In genomic region chr6:37210313-37210898, GRCh38 we compare ENCODE assay signal across 1 cellular context.
TF ChIP-seq lines count a peak whose summit lies in the region.

No MANE protein-coding gene starts in this region.

TF ChIP-seq in HEK293, 187 proteins besides CTCF, POLR2A, EP300 and RAD21 (continued from another document and continues in another):
- no peak for TF ChIP-seq ZBTB44 (tag by site-specific recombination; IDR thresholded peaks at IDR 0.05)
- TF ChIP-seq OSR2 (tag by site-specific recombination; IDR thresholded peaks at IDR 0.05) = 0 out of 2 replicates have a peak, but pooled peaks have one; percentile 14
- TF ChIP-seq ZFP69B (tag by site-specific recombination; IDR thresholded peaks at IDR 0.05) = no peak
- no peak for TF ChIP-seq ZNF555 (tag by site-specific recombination; conservative IDR thresholded peaks at IDR 0.05)
- no peak for TF ChIP-seq AEBP2 (tag by site-specific recombination; IDR thresholded peaks at IDR 0.05; ENCODE audit: borderline replicate concordance)
- no peak for TF ChIP-seq PRDM4 (tag by site-specific recombination; IDR thresholded peaks at IDR 0.05)
- no peak for TF ChIP-seq BCL11A (tag by site-specific recombination; IDR thresholded peaks at IDR 0.05; ENCODE audit: low read depth)
- TF ChIP-seq ZNF146 (tag by site-specific recombination; IDR thresholded peaks at IDR 0.05) = no peak
- TF ChIP-seq SALL2 (tag by site-specific recombination; IDR thresholded peaks at IDR 0.05; ENCODE audit: borderline replicate concordance) = no peak
- TF ChIP-seq ZNF600 (tag by site-specific recombination; IDR thresholded peaks at IDR 0.05) = peak; percentile 95
- no peak for TF ChIP-seq ZNF530 (tag by site-specific recombination; IDR thresholded peaks at IDR 0.05; ENCODE audit: low read depth)
- TF ChIP-seq ZBTB21 (tag by site-specific recombination; IDR thresholded peaks at IDR 0.05) = no peak
- no peak for TF ChIP-seq KLF1 (tag by site-specific recombination; IDR thresholded peaks at IDR 0.05)
- no peak for TF ChIP-seq ZNF514 (tag by site-specific recombination; IDR thresholded peaks at IDR 0.05)
- no peak for TF ChIP-seq ZNF311 (tag by site-specific recombination; IDR thresholded peaks at IDR 0.05; ENCODE audit: borderline replicate concordance)
- TF ChIP-seq ZNF433 (tag by site-specific recombination; IDR thresholded peaks at IDR 0.05; ENCODE audit: low read depth) = no peak
- TF ChIP-seq KLF9 (tag by site-specific recombination; IDR thresholded peaks at IDR 0.05; ENCODE audit: low read depth) = no peak
- TF ChIP-seq GLIS2 (tag by site-specific recombination; IDR thresholded peaks at IDR 0.05) = no peak
- TF ChIP-seq ZNF223 (tag by site-specific recombination; IDR thresholded peaks at IDR 0.05) = no peak
- no peak for TF ChIP-seq ZNF707 (tag by site-specific recombination; IDR thresholded peaks at IDR 0.05)
- no peak for TF ChIP-seq ZBTB8A (tag by site-specific recombination; IDR thresholded peaks at IDR 0.05)
- no peak for TF ChIP-seq REPIN1 (tag by site-specific recombination; IDR thresholded peaks at IDR 0.05; ENCODE audit: low read depth)
- TF ChIP-seq ZSCAN23 (tag by site-specific recombination; IDR thresholded peaks at IDR 0.05) = no peak
- TF ChIP-seq KLF10 (tag by site-specific recombination; IDR thresholded peaks at IDR 0.05) = no peak
- TF ChIP-seq ZNF354C (tag by site-specific recombination; IDR thresholded peaks at IDR 0.05; ENCODE audit: borderline replicate concordance, low read depth) = no peak
- no peak for TF ChIP-seq ZNF777 (tag by site-specific recombination; IDR thresholded peaks at IDR 0.05; ENCODE audit: borderline replicate concordance)
- no peak for TF ChIP-seq ZNF174 (tag by site-specific recombination; IDR thresholded peaks at IDR 0.05)
- no peak for TF ChIP-seq ZSCAN18 (tag by site-specific recombination; IDR thresholded peaks at IDR 0.05)
- 0 out of 2 replicates have a peak, but pooled peaks have one; percentile 16 for TF ChIP-seq ZNF394 (tag by site-specific recombination; IDR thresholded peaks at IDR 0.05; ENCODE audit: borderline replicate concordance)
- TF ChIP-seq ZNF138 (tag by site-specific recombination; IDR thresholded peaks at IDR 0.05; ENCODE audit: borderline replicate concordance) = no peak
- no peak for TF ChIP-seq ZNF221 (tag by site-specific recombination; IDR thresholded peaks at IDR 0.05; ENCODE audit: borderline replicate concordance)
- TF ChIP-seq ZNF274 (IDR thresholded peaks at IDR 0.05; ENCODE audit: low read length) = no peak
- no peak for TF ChIP-seq ZNF274 (tag by site-specific recombination; IDR thresholded peaks at IDR 0.05; ENCODE audit: borderline replicate concordance)
- no peak for TF ChIP-seq ZNF404 (tag by site-specific recombination; IDR thresholded peaks at IDR 0.05)
- no peak for TF ChIP-seq GLI4 (tag by site-specific recombination; IDR thresholded peaks at IDR 0.05)
- no peak for TF ChIP-seq ZNF624 (tag by site-specific recombination; IDR thresholded peaks at IDR 0.05)
- no peak for TF ChIP-seq ZSCAN5A (tag by site-specific recombination; IDR thresholded peaks at IDR 0.05)
- peak; percentile 85; the same call in 1 of the 2 replicates for TF ChIP-seq ZSCAN30 (tag by site-specific recombination; IDR thresholded peaks at IDR 0.05)
- TF ChIP-seq ZXDB (tag by site-specific recombination; IDR thresholded peaks at IDR 0.05) = no peak
- TF ChIP-seq ZBTB48 (tag by site-specific recombination; IDR thresholded peaks at IDR 0.05) = peak; percentile 97
- no peak for TF ChIP-seq ZNF112 (tag by site-specific recombination; IDR thresholded peaks at IDR 0.05)
- TF ChIP-seq ZNF184 (tag by site-specific recombination; IDR thresholded peaks at IDR 0.05) = no peak
- no peak for TF ChIP-seq ZNF133 (tag by site-specific recombination; IDR thresholded peaks at IDR 0.05)
- no peak for TF ChIP-seq ZNF791 (tag by site-specific recombination; IDR thresholded peaks at IDR 0.05)
- TF ChIP-seq SP7 (tag by site-specific recombination; IDR thresholded peaks at IDR 0.05) = 0 out of 2 replicates have a peak, but pooled peaks have one; percentile 58
- no peak for TF ChIP-seq SCRT1 (tag by site-specific recombination; IDR thresholded peaks at IDR 0.05; ENCODE audit: borderline replicate concordance)
- peak; percentile 73; the same call in 1 of the 2 replicates for TF ChIP-seq ZNF24 (tag by site-specific recombination; IDR thresholded peaks at IDR 0.05)
- TF ChIP-seq ZNF510 (tag by site-specific recombination; IDR thresholded peaks at IDR 0.05; ENCODE audit: insufficient replicate concordance) = no peak
- TF ChIP-seq ZBTB1 (tag by site-specific recombination; IDR thresholded peaks at IDR 0.05) = no peak
- no peak for TF ChIP-seq ZNF26 (tag by site-specific recombination; IDR thresholded peaks at IDR 0.05)
- TF ChIP-seq ZNF658 (tag by site-specific recombination; IDR thresholded peaks at IDR 0.05) = no peak
- TF ChIP-seq ZNF280D (tag by site-specific recombination; IDR thresholded peaks at IDR 0.05) = no peak
- TF ChIP-seq TSHZ1 (tag by site-specific recombination; IDR thresholded peaks at IDR 0.05; ENCODE audit: borderline replicate concordance) = no peak
- no peak for TF ChIP-seq ZNF266 (tag by site-specific recombination; IDR thresholded peaks at IDR 0.05; ENCODE audit: low read depth)
- TF ChIP-seq ZNF140 (tag by site-specific recombination; IDR thresholded peaks at IDR 0.05) = no peak
